Comparison of ENCODE assay signal across 16 cellular contexts in the genomic region with DNA sequence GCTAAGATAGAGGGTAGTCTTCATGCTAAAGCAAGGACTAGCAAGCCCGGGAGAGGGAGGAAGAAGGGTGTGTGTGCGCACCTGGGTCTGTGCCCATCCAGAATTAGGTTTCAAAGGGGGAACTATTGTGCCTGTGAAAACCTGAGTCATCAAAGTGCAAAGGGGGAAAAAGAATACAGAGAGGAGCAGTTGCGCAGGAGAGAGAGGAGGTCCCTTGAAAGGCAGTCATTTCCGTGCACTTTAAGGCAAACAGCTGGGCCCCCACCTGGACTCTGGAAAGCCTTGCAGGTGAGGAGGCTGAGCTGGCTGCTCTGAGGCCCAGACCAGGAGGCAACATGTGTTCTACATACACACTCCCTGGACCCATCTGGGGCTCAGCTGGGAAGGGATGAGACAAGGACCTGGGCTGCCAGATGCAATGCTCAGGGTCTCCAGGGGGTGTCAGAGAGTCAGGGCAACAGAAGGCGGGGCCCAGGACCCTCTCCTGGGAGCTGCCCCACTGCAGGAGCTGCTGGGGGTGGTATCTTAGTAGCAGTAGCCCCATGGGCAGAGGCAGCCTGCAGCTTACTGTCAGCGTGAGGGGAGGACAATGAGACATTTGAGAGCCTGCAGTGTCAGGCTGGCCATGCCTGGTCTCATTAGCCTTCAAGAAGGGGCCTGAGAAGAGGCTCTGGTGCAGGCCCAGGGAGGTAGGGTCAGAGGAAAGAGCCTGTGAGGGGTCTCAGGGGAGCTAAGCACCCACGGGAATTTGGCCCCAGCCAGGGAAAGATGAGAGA. TPM values are rescaled to one million over a fixed set of nuclear protein-coding genes. Genes with fewer than 3 reads are reported as not detected.
DNase-seq lines count a peak whose midpoint lies in the region; ATAC-seq and TF ChIP-seq lines count a peak whose summit lies in the region.
"Had no signal": no experiment of that assay in that cellular context is flagged by ENCODE, and none has a peak within 500 bp of the region (broad histone marks: within the 10 kb centered on the region; RNA-seq: fewer than 3 reads in every experiment).

No MANE protein-coding gene starts in this region.

- H3K36me3 Mint-ChIP-seq in T-cell: no peaks in the 10 kb centered on the region

- no peak for TF ChIP-seq CTCF in body of pancreas (IDR thresholded peaks at IDR 0.05)
- TF ChIP-seq CTCF in upper lobe of right lung (IDR thresholded peaks at IDR 0.05): no peak
- TF ChIP-seq CTCF in psoas muscle (IDR thresholded peaks at IDR 0.05): no peak

- no peak overlapping the region for H3K4me3 Mint-ChIP-seq in T-cell
- H3K4me3 Mint-ChIP-seq: nephron progenitor cell had no signal

- H4K20me1 ChIP-seq in BLaER1 treated with 17β-estradiol and CSF1 and Interleukin-3, amounts not matched to agents 10 nM and 100 nM: no peaks in the 10 kb centered on the region

- H3K56ac ChIP-seq in mesendoderm (ENCODE audit: low read length): no peak overlapping the region

- no peak for TF ChIP-seq POLR2A in body of pancreas (IDR thresholded peaks at IDR 0.05)

- ATAC-seq in body of pancreas (no peak), HG02970 (IDR thresholded peaks at IDR 0.05; ENCODE audit: low FRiP score, unreplicated experiment) (no peak), upper lobe of right lung (no peak), T-cell (replicated peaks in 1 of 4) (no peak), psoas muscle (no peak)

- WGBS in body of pancreas, 2 donors: 74 to 88% methylated on average over 7 of the region's 7 CpGs
- WGBS in mesendoderm (ENCODE audit: extremely low coverage, insufficient coverage, low lambda C conversion rate): no CpG with 5 or more reads among the region's 7 CpGs
- 78 to 86% (median 86%) methylated on average over 7 of the region's 7 CpGs for WGBS in psoas muscle, 3 donors

- H3K23ac ChIP-seq in mesendoderm (ENCODE audit: low read length): no peak overlapping the region

- no peak overlapping the region for H3K18ac ChIP-seq in mesendoderm (ENCODE audit: low read length)

- H2BK120ac ChIP-seq in mesendoderm (ENCODE audit: low read depth, low read length): no peak overlapping the region

- H4K5ac ChIP-seq in mesendoderm (ENCODE audit: low read length): no peak overlapping the region

- H3K4me2 ChIP-seq in BLaER1 treated with 17β-estradiol and CSF1 and Interleukin-3, amounts not matched to agents 10 nM and 100 nM: peak overlapping the region in 10 of 11 experiments; percentile 8 to 79 (median 63); a peak in 20 of 22 replicates
- H3K4me2 ChIP-seq in mesendoderm (ENCODE audit: low read length): no peak overlapping the region

- no peak overlapping the region for H3K27ac ChIP-seq in BLaER1 treated with 17β-estradiol and CSF1 and Interleukin-3, amounts not matched to agents 10 nM and 100 nM
- H3K27ac ChIP-seq in body of pancreas (peak overlapping the region; percentile 37 to 61 (median 50)), mesendoderm (ENCODE audit: low read depth, low read length) (no peak overlapping the region), upper lobe of right lung (no peak overlapping the region), psoas muscle (no peak overlapping the region)
- H3K27ac ChIP-seq: ascending aorta, SJCRH30 had no signal

- H3K4me3 ChIP-seq in BLaER1 treated with 17β-estradiol and CSF1 and Interleukin-3, amounts not matched to agents 10 nM and 100 nM: no peak overlapping the region
- H3K4me3 ChIP-seq in body of pancreas: no peak overlapping the region
- H3K4me3 ChIP-seq in mesendoderm (ENCODE audit: low read length): no peak overlapping the region
- H3K4me3 ChIP-seq in upper lobe of right lung: no peak overlapping the region
- H3K4me3 ChIP-seq in psoas muscle: no peak overlapping the region
- H3K4me3 ChIP-seq: ascending aorta, SJCRH30 had no signal

- H3K4me1 ChIP-seq in BLaER1 treated with 17β-estradiol and CSF1 and Interleukin-3, amounts not matched to agents 10 nM and 100 nM: peaks cover 8 to 25% (median 17%) of the 10 kb centered on the region in 10 experiments; a peak in 18 of 20 replicates
- H3K4me1 ChIP-seq in body of pancreas: peaks cover 25% of the 10 kb centered on the region
- H3K4me1 ChIP-seq in mesendoderm (ENCODE audit: control insufficient read depth, low read depth, low read length): no peaks in the 10 kb centered on the region
- no peaks in the 10 kb centered on the region for H3K4me1 ChIP-seq in upper lobe of right lung
- H3K4me1 ChIP-seq in psoas muscle: peaks cover 14% of the 10 kb centered on the region
- H3K4me1 ChIP-seq: ascending aorta, SJCRH30 had no signal

- H3K36me3 ChIP-seq in BLaER1 treated with 17β-estradiol and CSF1 and Interleukin-3, amounts not matched to agents 10 nM and 100 nM: no peaks in the 10 kb centered on the region
- H3K36me3 ChIP-seq in body of pancreas (replicated peaks in 1 of 2; ENCODE audit: insufficient read depth in 1 of 2, low read depth in 2 of 2) (no peaks in the 10 kb centered on the region), mesendoderm (ENCODE audit: control insufficient read depth, insufficient read depth, low read length) (no peaks in the 10 kb centered on the region), upper lobe of right lung (no peaks in the 10 kb centered on the region), psoas muscle (ENCODE audit: insufficient read depth in 1 of 2, low read depth in 1 of 2) (no peaks in the 10 kb centered on the region)
- H3K36me3 ChIP-seq: ascending aorta, SJCRH30 had no signal

- H3K79me1 ChIP-seq in mesendoderm (ENCODE audit: low read length): no peaks in the 10 kb centered on the region

- H2BK15ac ChIP-seq in mesendoderm (replicated peaks; ENCODE audit: low read depth): no peak overlapping the region

- CTCF ChIA-PET in T-cell (lab: Charles Lee): interaction anchor here in 1 of 2 donors (1.1 kb wide), 1 partner anchor 253 kb away, joined by 3 read pairs; no protein-coding TSS in a partner anchor

- H3K9ac ChIP-seq in BLaER1 treated with 17β-estradiol and CSF1 and Interleukin-3, amounts not matched to agents 10 nM and 100 nM: peak overlapping the region in 4 of 11 experiments; percentile 8 to 38 (median 31); a peak in 5 of 22 replicates
- H3K9ac ChIP-seq in mesendoderm (ENCODE audit: low read length): no peak overlapping the region

- H3K4ac ChIP-seq in mesendoderm (ENCODE audit: low read depth, low read length): no peak overlapping the region

- peaks cover 3 to 4% of the 10 kb centered on the region in 2 donors for H3K27me3 Mint-ChIP-seq in T-cell

- H3K27ac Mint-ChIP-seq in T-cell: no peak overlapping the region
- H3K27ac Mint-ChIP-seq: nephron progenitor cell had no signal

- intact Hi-C loops in body of pancreas (cut with DNase I): no loop called here
- intact Hi-C loops in upper lobe of right lung (cut with DNase I): no loop called here
- intact Hi-C loops in psoas muscle (cut with DNase I): loop anchor here in 1 of 2 donors (10.0 kb wide), 1 partner anchor 150 kb away; no protein-coding TSS in a partner anchor

- no peak overlapping the region for H4K8ac ChIP-seq in mesendoderm (ENCODE audit: low read depth, low read length)

- DNase-seq in NCI-H2171 (lab: John Stamatoyannopoulos, UW) (peak; percentile 88), body of pancreas (peak in 3 of 4 donors; percentile 10 to 52 (median 17)), mesendoderm (peak; percentile 17), upper lobe of right lung (no peak), T-cell (no peak), psoas muscle (no peak)
- DNase-seq: activated CD4-positive, alpha-beta T cell treated with anti-CD3 and anti-CD28 coated beads for 1 hour; activated naive CD4-positive, alpha-beta T cell; Calu3; nephron progenitor cell; retina; SJCRH30 had no signal

- H3K79me2 ChIP-seq in mesendoderm (ENCODE audit: control insufficient read depth, insufficient read depth, low read length): no peaks in the 10 kb centered on the region

- no peaks in the 10 kb centered on the region for H3K4me1 Mint-ChIP-seq in T-cell
- H3K4me1 Mint-ChIP-seq: nephron progenitor cell had no signal

- POLR2A ChIA-PET in T-cell (lab: Charles Lee): no interaction called here

- H3K27me3 ChIP-seq in BLaER1 treated with 17β-estradiol and CSF1 and Interleukin-3, amounts not matched to agents 10 nM and 100 nM: no peaks in the 10 kb centered on the region
- no peaks in the 10 kb centered on the region for H3K27me3 ChIP-seq in body of pancreas
- H3K27me3 ChIP-seq in mesendoderm (ENCODE audit: insufficient read depth, low read length, poor library complexity): no peaks in the 10 kb centered on the region
- no peaks in the 10 kb centered on the region for H3K27me3 ChIP-seq in upper lobe of right lung
- H3K27me3 ChIP-seq in psoas muscle (ENCODE audit: insufficient read depth in 3 of 3, low read length in 2 of 3): no peaks in the 10 kb centered on the region
- H3K27me3 ChIP-seq: ascending aorta had no signal

- H2AK5ac ChIP-seq in mesendoderm (ENCODE audit: low read length): no peak overlapping the region

- H3K9me3 ChIP-seq in BLaER1 treated with 17β-estradiol and CSF1 and Interleukin-3, amounts not matched to agents 10 nM and 100 nM (replicated peaks in 1 of 11): no peaks in the 10 kb centered on the region
- H3K9me3 ChIP-seq in body of pancreas (no peaks in the 10 kb centered on the region), upper lobe of right lung (no peaks in the 10 kb centered on the region), psoas muscle (no peaks in the 10 kb centered on the region)
- H3K9me3 ChIP-seq: ascending aorta, SJCRH30 had no signal

- H3K9me3 Mint-ChIP-seq in T-cell: no peaks in the 10 kb centered on the region
- H3K9me3 Mint-ChIP-seq: nephron progenitor cell had no signal

- H2BK5ac ChIP-seq in mesendoderm (ENCODE audit: low read length): no peak overlapping the region

RNA-seq across cellular contexts. Expression of gene PROK1, which starts 14.3 kb away (rescaled TPM):
- total RNA-seq in body of pancreas: 1 to 10 TPM in 1 of 2 donors, under 1 TPM in 1; 0.26 to 4.9 TPM
- polyA plus RNA-seq in mesendoderm (2013, experiment 1 of 2): 1.0 TPM
- 0.95 TPM for polyA plus RNA-seq in mesendoderm (2013, experiment 2 of 2)
- total RNA-seq in upper lobe of right lung: 0.41 TPM
- total RNA-seq in T-cell: under 1 TPM in 1 of 5 donors, not detected in 4; 0.20 TPM
- total RNA-seq in psoas muscle: under 1 TPM in 3 of 4 donors, not detected in 1; 0.15 to 0.21 (median 0.16) TPM
- polyA plus RNA-seq in psoas muscle: 10 to 100 TPM in 1 of 3 donors, under 1 TPM in 2; 0.23 to 15.0 (median 0.68) TPM
- total RNA-seq: ascending aorta, Calu3, glomerular endothelial cell, SJCRH30 had no signal

RNA-seq across cellular contexts. Expression of gene KCNA10, which starts 53.7 kb away (rescaled TPM):
- total RNA-seq in body of pancreas (not detected), upper lobe of right lung (not detected), T-cell (not detected), psoas muscle (not detected)
- polyA plus RNA-seq in mesendoderm (2013, experiment 1 of 2): not detected
- not detected for polyA plus RNA-seq in mesendoderm (2013, experiment 2 of 2)
- not detected for polyA plus RNA-seq in psoas muscle
- total RNA-seq: ascending aorta, Calu3, glomerular endothelial cell, SJCRH30 had no signal

RNA-seq across cellular contexts. Expression of gene LAMTOR5, which starts 57.7 kb away (rescaled TPM):
- total RNA-seq in body of pancreas (10 to 100 TPM in 1 of 2 donors, 1 to 10 TPM in 1; 8.6 to 25.4 TPM), upper lobe of right lung (110 TPM), T-cell (10 to 100 TPM; 60.0 to 68.6 (median 67.0) TPM), psoas muscle (100 to 1,000 TPM; 166 to 250 (median 207) TPM)
- 171 TPM for polyA plus RNA-seq in mesendoderm (2013, experiment 1 of 2)
- polyA plus RNA-seq in mesendoderm (2013, experiment 2 of 2): 171 TPM
- polyA plus RNA-seq in psoas muscle: 100 to 1,000 TPM; 348 to 541 (median 375) TPM

Comparison
In these comparisons a context has a peak if more than half of its experiments do, and no peak if none do; other contexts are left out.
1. H3K27ac ChIP-seq: peak in body of pancreas (4 of 4); none in BLaER1 treated with 17β-estradiol and CSF1 and Interleukin-3, amounts not matched to agents 10 nM and 100 nM (0 of 11), mesendoderm (single experiment), upper lobe of right lung (single experiment) and psoas muscle (single experiment).
2. DNase-seq: peak in NCI-H2171 (single experiment), body of pancreas (3 of 4) and mesendoderm (single experiment); none in upper lobe of right lung (single experiment), T-cell (0 of 34) and psoas muscle (0 of 2).